8 cellular contexts compared by ENCODE assay signal in genomic region chr4:118279328-118279727, GRCh38.
DNase-seq lines count a peak whose midpoint lies in the region; ATAC-seq and TF ChIP-seq lines count a peak whose summit lies in the region.

No MANE protein-coding gene starts in this region.

- no peaks in the 10 kb centered on the region for H3K27me3 Mint-ChIP-seq in memory B cell

- H3K4me1 ChIP-seq in heart right ventricle, result peaks cover 3 to 39% (median 26%) of the 10 kb centered on the region in 9 donors
- peaks cover 27% of the 10 kb centered on the region for H3K4me1 ChIP-seq in vagina

- ATAC-seq in heart right ventricle (peak in 1 of 8 donors; percentile 10), Right ventricle myocardium superior (ENCODE audit: poor library complexity) (no peak), memory B cell (ENCODE audit: low read depth) (no peak), GM19467 (IDR thresholded peaks at IDR 0.05; ENCODE audit: unreplicated experiment) (no peak)

- peak overlapping the region; percentile 93 for H3K4me3 Mint-ChIP-seq in memory B cell

- peaks cover 35% of the 10 kb centered on the region for H3K4me1 Mint-ChIP-seq in memory B cell

- TF ChIP-seq CTCF in heart right ventricle (IDR thresholded peaks at IDR 0.05) (no peak), brain microvascular endothelial cell (IDR thresholded peaks at IDR 0.05; ENCODE audit: low read depth, low read length, missing control alignments) (no peak), vagina (IDR thresholded peaks at IDR 0.05) (no peak)

- intact Hi-C loops in heart right ventricle (cut with DNase I) (loop anchor here in 1 of 10 donors (10.0 kb wide), 1 partner anchor 405 kb away; the partner anchor contains the start of gene METTL14), Right ventricle myocardium superior (cut with DNase I) (no loop called here), vagina (cut with DNase I) (no loop called here)

- H3K9me3 Mint-ChIP-seq in memory B cell, result no peaks in the 10 kb centered on the region

- H3K27ac Mint-ChIP-seq in memory B cell, result peak overlapping the region; percentile 98

- H3K36me3 ChIP-seq in heart right ventricle (peaks cover 0 to 25% (median 0%) of the 10 kb centered on the region in 9 donors), brain microvascular endothelial cell (replicated peaks) (peaks cover 19% of the 10 kb centered on the region), vagina (no peaks in the 10 kb centered on the region)

- H3K27ac ChIP-seq in heart right ventricle (peak overlapping the region; percentile 82 to 98 (median 93)), brain microvascular endothelial cell (peak overlapping the region; percentile 86), vagina (peak overlapping the region; percentile 95)

- no peak for TF ChIP-seq POLR2A in vagina (IDR thresholded peaks at IDR 0.05)

- DNase-seq in heart right ventricle, result no peak
- no peak for DNase-seq in Right ventricle myocardium superior
- no peak for DNase-seq in brain microvascular endothelial cell
- DNase-seq in memory B cell (ENCODE audit: low spot score in 2 of 2), result no peak
- no peak for DNase-seq in vagina (ENCODE audit: extremely low spot score in 2 of 2)
- no peak for DNase-seq in middle frontal gyrus (ENCODE audit: extremely low spot score, low spot score)
- DNase-seq in NCI-H446 (lab: John Stamatoyannopoulos, UW), result no peak

- in situ Hi-C loops in brain microvascular endothelial cell (cut with HindIII; ENCODE audit: low pct_ligation_motif_present, low sequenced_read_pairs), result no loop called here

- WGBS in heart right ventricle, 2 donors, result 5 to 6% methylated on average over 13 of the region's 13 CpGs

- H3K9me3 ChIP-seq in heart right ventricle (no peaks in the 10 kb centered on the region), vagina (no peaks in the 10 kb centered on the region)

- H3K27me3 ChIP-seq in heart right ventricle (no peaks in the 10 kb centered on the region), brain microvascular endothelial cell (replicated peaks) (no peaks in the 10 kb centered on the region), vagina (no peaks in the 10 kb centered on the region)

- peaks cover 10% of the 10 kb centered on the region for H3K36me3 Mint-ChIP-seq in memory B cell

- H3K4me3 ChIP-seq in heart right ventricle (peak overlapping the region; percentile 54 to 93 (median 80)), brain microvascular endothelial cell (ENCODE audit: low read depth, low read length) (peak overlapping the region; percentile 79), vagina (peak overlapping the region; percentile 73 to 87)
